Comparison of ENCODE assay signal across 8 cellular contexts in genomic region chr2:165795011-165795410, GRCh38. TPM values are rescaled to one million over a fixed set of nuclear protein-coding genes. Genes with fewer than 3 reads are reported as not detected.
DNase-seq lines count a peak whose midpoint lies in the region; ATAC-seq, FAIRE-seq and TF ChIP-seq lines count a peak whose summit lies in the region.

No MANE protein-coding gene starts in this region.

- TF ChIP-seq POLR2A in IMR-90 (IDR thresholded peaks at IDR 0.05; ENCODE audit: low read depth, low read length), result no peak

- H3K27ac ChIP-seq in IMR-90 (ENCODE audit: insufficient read depth, low read length) (no peak overlapping the region), small intestine (ENCODE audit: low read depth in 1 of 2, low read length in 1 of 2) (peak overlapping the region; percentile 97)

- WGBS in IMR-90 (ENCODE audit: extremely low coverage in 2 of 2, insufficient read length in 1 of 2), 2 experiments, result no CpG with 5 or more reads among the region's 2 CpGs
- 8 to 31% (median 13%) methylated on average over 2 of the region's 2 CpGs for WGBS in small intestine, 3 donors

- no peak overlapping the region for H2BK120ac ChIP-seq in IMR-90 (ENCODE audit: low read depth, low read length)

- H2BK20ac ChIP-seq in IMR-90 (ENCODE audit: low read depth, low read length), result no peak overlapping the region

- TF ChIP-seq CTCF in IMR-90 (conservative IDR thresholded peaks at IDR 0.05; ENCODE audit: low read depth, low read length) (no peak), endothelial cell (IDR thresholded peaks at IDR 0.05; ENCODE audit: unreplicated experiment) (no peak)

- H3K27me3 ChIP-seq in IMR-90 (ENCODE audit: control insufficient read depth, insufficient read depth, low read length) (peaks cover 6% of the 10 kb centered on the region; the same call in 1 of the 2 replicates), small intestine (ENCODE audit: control insufficient read depth in 2 of 2, insufficient read depth in 2 of 2, low read length in 2 of 2) (no peaks in the 10 kb centered on the region)

- H3K4me1 Mint-ChIP-seq in activated CD8-positive, alpha-beta memory T cell treated with anti-CD3 and anti-CD28 coated beads, Interleukin-2, amount 10 ng/mL, durations not matched to agents 7 days and 5 days, result peaks cover 46% of the 10 kb centered on the region
- peaks cover 5% of the 10 kb centered on the region for H3K4me1 Mint-ChIP-seq in endothelial cell (ENCODE audit: unreplicated experiment)

- in situ Hi-C loops in IMR-90 (cut with MboI; ENCODE audit: low sequenced_read_pairs), result no loop called here

- H3K9ac ChIP-seq in IMR-90 (ENCODE audit: low read depth, low read length), result no peak overlapping the region

- no peaks in the 10 kb centered on the region for H3K9me3 Mint-ChIP-seq in activated CD8-positive, alpha-beta memory T cell treated with anti-CD3 and anti-CD28 coated beads, Interleukin-2, amount 10 ng/mL, durations not matched to agents 7 days and 5 days (ENCODE audit: low read depth)
- H3K9me3 Mint-ChIP-seq in endothelial cell (ENCODE audit: unreplicated experiment), result no peaks in the 10 kb centered on the region

- peaks cover 26% of the 10 kb centered on the region for H3K36me3 Mint-ChIP-seq in activated CD8-positive, alpha-beta memory T cell treated with anti-CD3 and anti-CD28 coated beads, Interleukin-2, amount 10 ng/mL, durations not matched to agents 7 days and 5 days
- H3K36me3 Mint-ChIP-seq in endothelial cell (ENCODE audit: low read depth, unreplicated experiment), result no peaks in the 10 kb centered on the region

- H3K4me1 ChIP-seq in IMR-90 (ENCODE audit: control insufficient read depth, insufficient read depth, low read length) (peaks cover 2% of the 10 kb centered on the region; the same call in 1 of the 2 replicates), small intestine (ENCODE audit: control insufficient read depth in 2 of 2, insufficient read depth in 1 of 2, low read depth in 1 of 2, low read length in 1 of 2) (no peaks in the 10 kb centered on the region)

- no peak overlapping the region for H3K4ac ChIP-seq in IMR-90 (ENCODE audit: low read depth, low read length)

- CTCF ChIA-PET in activated CD8-positive, alpha-beta memory T cell treated with anti-CD3 and anti-CD28 coated beads, Interleukin-2, amount 10 ng/mL, durations not matched to agents 7 days and 5 days (lab: Charles Lee), result interaction anchor here (1.0 to 1.9 kb wide), 4 partner anchors 13 to 158 kb away, joined by 3 to 14 read pairs (median 6); partner anchors contain the start of gene TTC21B
- CTCF ChIA-PET in IMR-90 (lab: Yijun Ruan, JAX), result interaction anchor here (1.2 kb wide), 1 partner anchor 20 kb away, joined by 3 read pairs; no protein-coding TSS in a partner anchor

- H4K8ac ChIP-seq in IMR-90 (ENCODE audit: low read depth in 2 of 2, low read length in 2 of 2), result no peak overlapping the region

- H3K4me3 ChIP-seq in IMR-90 (ENCODE audit: insufficient read depth, low read depth, low read length), result no peak overlapping the region
- H3K4me3 ChIP-seq in small intestine (ENCODE audit: low read depth in 1 of 2, low read length in 2 of 2), result peak overlapping the region; percentile 68 to 96

- peak overlapping the region; percentile 96 for H3K4me3 Mint-ChIP-seq in activated CD8-positive, alpha-beta memory T cell treated with anti-CD3 and anti-CD28 coated beads, Interleukin-2, amount 10 ng/mL, durations not matched to agents 7 days and 5 days
- peak overlapping the region; percentile 77 for H3K4me3 Mint-ChIP-seq in endothelial cell (ENCODE audit: unreplicated experiment)

- H3K9me3 ChIP-seq in IMR-90 (ENCODE audit: control insufficient read depth, insufficient read depth, low read length) (no peaks in the 10 kb centered on the region), small intestine (ENCODE audit: control insufficient read depth, low read depth) (no peaks in the 10 kb centered on the region)

- H2AK9ac ChIP-seq in IMR-90 (replicated peaks; ENCODE audit: low read depth, low read length, poor library complexity), result no peak overlapping the region

- no peaks in the 10 kb centered on the region for H3K9me1 ChIP-seq in IMR-90 (ENCODE audit: insufficient read depth, low read length)

- H2BK15ac ChIP-seq in IMR-90 (ENCODE audit: low read depth, low read length), result no peak overlapping the region

- FAIRE-seq in small intestine (lab: Jason Lieb, UNC), result peak; percentile 49

- H3K18ac ChIP-seq in IMR-90 (ENCODE audit: low read depth, low read length), result no peak overlapping the region

- no peak overlapping the region for H4K91ac ChIP-seq in IMR-90 (ENCODE audit: insufficient read depth, low read depth, low read length)

- no peak overlapping the region for H2AK5ac ChIP-seq in IMR-90 (ENCODE audit: low read depth, low read length)

- no peak for DNase-seq in activated CD8-positive, alpha-beta memory T cell treated with anti-CD3 and anti-CD28 coated beads, Interleukin-2, amount 10 ng/mL, durations not matched to agents 7 days and 5 days
- DNase-seq in activated CD8-positive, alpha-beta memory T cell treated with anti-CD3 and anti-CD28 coated beads, Interleukin-2, amount 50 U/mL, for 48 hours, result no peak
- peak; percentile 16 for DNase-seq in IMR-90
- DNase-seq in endothelial cell (ENCODE audit: low spot score), result no peak
- DNase-seq in small intestine, result peak; percentile 83
- DNase-seq in NAMALWA (ENCODE audit: low spot score), result no peak
- no peak for DNase-seq in HuH-7 (ENCODE audit: low spot score)
- DNase-seq in germinal center (ENCODE audit: low spot score), result no peak

- intact Hi-C loops in IMR-90 (cut with micrococcal nuclease), result no loop called here

- TF ChIP-seq RAD21 in IMR-90 (IDR thresholded peaks at IDR 0.05; ENCODE audit: low read length), result no peak

- H3K56ac ChIP-seq in IMR-90 (ENCODE audit: extremely low read depth, insufficient read depth, low read length), result no peak overlapping the region

- H3K27me3 Mint-ChIP-seq in activated CD8-positive, alpha-beta memory T cell treated with anti-CD3 and anti-CD28 coated beads, Interleukin-2, amount 10 ng/mL, durations not matched to agents 7 days and 5 days, result peaks cover 11% of the 10 kb centered on the region
- peaks cover 3% of the 10 kb centered on the region for H3K27me3 Mint-ChIP-seq in endothelial cell (ENCODE audit: unreplicated experiment)

- dilution Hi-C loops in IMR-90 (cut with HindIII; ENCODE audit: low sequenced_read_pairs, unreplicated experiment), result no loop called here

- H3K27ac Mint-ChIP-seq in activated CD8-positive, alpha-beta memory T cell treated with anti-CD3 and anti-CD28 coated beads, Interleukin-2, amount 10 ng/mL, durations not matched to agents 7 days and 5 days, result peak overlapping the region; percentile 98
- peak overlapping the region; percentile 49 for H3K27ac Mint-ChIP-seq in endothelial cell (ENCODE audit: unreplicated experiment)

- no peak overlapping the region for H3K23ac ChIP-seq in IMR-90 (ENCODE audit: low read depth, low read length)

- H2AFZ ChIP-seq in IMR-90 (replicated peaks; ENCODE audit: low read length, poor library complexity), result peak overlapping the region; percentile 69

- H2BK5ac ChIP-seq in IMR-90 (ENCODE audit: low read depth, low read length, poor library complexity, severe bottlenecking), result no peak overlapping the region

- no peaks in the 10 kb centered on the region for H3K79me1 ChIP-seq in IMR-90 (ENCODE audit: low read depth in 1 of 2, low read length in 2 of 2)

- peak overlapping the region; percentile 38 for H3K4me2 ChIP-seq in IMR-90 (ENCODE audit: low read depth, low read length)

- POLR2A ChIA-PET in IMR-90 (lab: Charles Lee; ENCODE audit: unreplicated experiment), result no interaction called here

- no peaks in the 10 kb centered on the region for H3K36me3 ChIP-seq in IMR-90 (ENCODE audit: control insufficient read depth, insufficient read depth, low read length)
- no peaks in the 10 kb centered on the region for H3K36me3 ChIP-seq in small intestine (ENCODE audit: control insufficient read depth in 2 of 2, insufficient read depth in 2 of 2, low read length in 2 of 2)

- BruUV-seq in IMR-90 (replicated peaks; lab: Mats Ljungman, UMichigan), result no TSS peak

- no peak for ATAC-seq in activated CD8-positive, alpha-beta memory T cell treated with anti-CD3 and anti-CD28 coated beads, Interleukin-2, amount 10 ng/mL, durations not matched to agents 7 days and 5 days
- ATAC-seq in IMR-90 (ENCODE audit: low read depth), result no peak

- H3K14ac ChIP-seq in IMR-90 (replicated peaks; ENCODE audit: low read depth, low read length), result no peak overlapping the region

- no peaks in the 10 kb centered on the region for H4K20me1 ChIP-seq in IMR-90 (ENCODE audit: insufficient read depth, low read length)

- H4K5ac ChIP-seq in IMR-90 (ENCODE audit: low read depth, low read length), result no peak overlapping the region

TF ChIP-seq in IMR-90, 13 proteins besides CTCF, POLR2A, EP300 and RAD21:
- no peak for TF ChIP-seq CHD1 (IDR thresholded peaks at IDR 0.05; ENCODE audit: low read depth, low read length)
- TF ChIP-seq SMC3 (IDR thresholded peaks at IDR 0.05; ENCODE audit: low read depth, low read length), result no peak
- no peak for TF ChIP-seq MAZ (IDR thresholded peaks at IDR 0.05; ENCODE audit: borderline replicate concordance, low read depth, low read length)

RNA-seq across cellular contexts. Expression of gene GALNT3, which starts 1.0 kb away (rescaled TPM):
- 10 to 100 TPM; 11.3 to 13.8 TPM for total RNA-seq in activated CD8-positive, alpha-beta memory T cell treated with anti-CD3 and anti-CD28 coated beads, Interleukin-2, amount 10 ng/mL, durations not matched to agents 7 days and 5 days
- total RNA-seq in IMR-90 (2012; rRNA removed) (2.0 and 4.4 TPM in 2 replicates), endothelial cell (ENCODE audit: unreplicated experiment) (3.6 TPM)
- polyA plus RNA-seq in IMR-90 (2012; rRNA removed) (0.76 and 1.1 TPM in 2 replicates), small intestine (10 to 100 TPM; 21.6 to 39.0 (median 37.8) TPM)
- 0.29 and 0.35 TPM in 2 replicates for polyA plus RNA-seq in IMR-90 (2012; cell fraction: cytosol; rRNA removed)
- polyA plus RNA-seq in IMR-90 (2012; cell fraction: nucleus; rRNA removed; ENCODE audit: low replicate concordance), result 1.4 and 3.0 TPM in 2 replicates

Comparison
In these comparisons a context has a peak if more than half of its experiments do, and no peak if none do; other contexts are left out.
1. DNase-seq: peak in IMR-90 (single experiment) and small intestine (single experiment); none in activated CD8-positive, alpha-beta memory T cell treated with anti-CD3 and anti-CD28 coated beads, Interleukin-2, amount 10 ng/mL, durations not matched to agents 7 days and 5 days (single experiment), activated CD8-positive, alpha-beta memory T cell treated with anti-CD3 and anti-CD28 coated beads, Interleukin-2, amount 50 U/mL, for 48 hours (single experiment), endothelial cell (single experiment), NAMALWA (single experiment), HuH-7 (single experiment) and germinal center (single experiment).